In the genomic region with DNA sequence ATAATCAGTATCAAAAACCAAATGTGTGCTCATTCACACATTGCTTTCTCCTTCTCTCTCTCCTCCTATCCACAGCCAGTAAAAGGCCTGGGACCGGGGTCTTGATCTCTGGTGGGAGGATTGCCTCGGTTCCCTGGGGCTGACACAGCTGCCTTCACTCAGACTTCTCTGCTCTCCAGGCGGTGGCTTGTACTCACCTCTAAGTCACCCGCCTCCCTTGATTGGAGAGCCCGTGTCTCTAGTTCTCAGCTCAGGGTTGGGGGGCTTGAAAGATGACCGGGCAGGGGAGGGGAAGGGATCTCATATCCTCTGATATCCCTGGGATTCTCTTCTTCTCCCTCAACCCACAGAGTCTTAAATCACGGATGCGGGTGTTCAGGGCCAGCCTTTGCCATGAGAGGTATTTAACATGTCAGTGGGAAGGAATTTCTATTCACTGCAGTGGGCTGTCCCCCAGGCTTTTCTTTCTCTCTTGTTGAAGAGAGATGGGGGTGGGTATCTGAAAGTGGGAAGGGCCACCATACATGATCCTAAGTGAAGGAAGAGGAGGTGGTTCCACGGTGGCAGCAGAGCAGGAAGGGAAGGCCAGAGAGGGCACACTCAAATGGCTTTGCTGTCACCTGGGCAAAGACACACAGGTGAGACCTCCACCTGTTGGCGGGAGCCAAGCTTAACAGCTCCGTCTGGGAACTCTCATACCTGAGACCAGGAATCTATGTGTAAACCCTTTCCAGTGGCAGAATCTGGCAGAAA, we compare ENCODE assay signal across 14 cellular contexts. TPM values are rescaled to one million over a fixed set of nuclear protein-coding genes. Genes with fewer than 3 reads are reported as not detected.
DNase-seq lines count a peak whose midpoint lies in the region; ATAC-seq and TF ChIP-seq lines count a peak whose summit lies in the region.
"Had no signal": no experiment of that assay in that cellular context is flagged by ENCODE, and none has a peak within 500 bp of the region (broad histone marks: within the 10 kb centered on the region; RNA-seq: fewer than 3 reads in every experiment).

No MANE protein-coding gene starts in this region.

- peaks cover 5% of the 10 kb centered on the region for H3K79me2 ChIP-seq in OCI-LY1 (ENCODE audit: insufficient read depth, low read length)

- no peaks in the 10 kb centered on the region for H4K20me1 ChIP-seq in OCI-LY1 (ENCODE audit: insufficient read depth, low read length)

- peaks cover 49% of the 10 kb centered on the region for H3F3A ChIP-seq in OCI-LY1 (ENCODE audit: insufficient read depth, low read length)

- H3K4me3 Mint-ChIP-seq in activated T-cell treated with anti-CD3 and anti-CD28 coated beads, Interleukin-2, amount 50 U/mL, for 4 hours = no peak overlapping the region
- peak overlapping the region; percentile 53 for H3K4me3 Mint-ChIP-seq in central memory CD8-positive, alpha-beta T cell

- peaks cover 58% of the 10 kb centered on the region for H3K36me3 ChIP-seq in OCI-LY1 (ENCODE audit: insufficient read depth, low read length)
- H3K36me3 ChIP-seq in spleen = peaks cover 0 to 46% (median 21%) of the 10 kb centered on the region in 6 donors
- H3K36me3 ChIP-seq: breast epithelium, uterus had no signal

- peak; percentile 42 for DNase-seq in activated T-cell treated with anti-CD3 and anti-CD28 coated beads, Interleukin-2, amount 50 U/mL, for 1 hour
- DNase-seq in activated T-cell treated with anti-CD3 and anti-CD28 coated beads, Interleukin-2, amount 50 U/mL, for 4 hours = no peak
- DNase-seq in central memory CD8-positive, alpha-beta T cell (ENCODE audit: low spot score in 2 of 2) = no peak
- no peak for DNase-seq in spleen
- no peak for DNase-seq in activated CD8-positive, alpha-beta memory T cell treated with anti-CD3 and anti-CD28 coated beads, Interleukin-2, amount 50 U/mL, for 4 hours
- no peak for DNase-seq in hepatic stellate cell (ENCODE audit: low spot score)
- DNase-seq in NOMO-1 (lab: John Stamatoyannopoulos, UW; ENCODE audit: unreplicated experiment in 2 of 2) = no peak
- DNase-seq: islet precursor cell, NCI-H1417 treated with DMSO at 0.1 percent for 48 hours, uterus had no signal

- no peak for ATAC-seq in activated T-cell treated with anti-CD3 and anti-CD28 coated beads, Interleukin-2, amount 50 U/mL, for 4 hours
- ATAC-seq in central memory CD8-positive, alpha-beta T cell (replicated peaks; ENCODE audit: extremely low read depth, poor library complexity, severe bottlenecking) = no peak

- H3K9me3 Mint-ChIP-seq in activated T-cell treated with anti-CD3 and anti-CD28 coated beads, Interleukin-2, amount 50 U/mL, for 4 hours = peaks cover 3% of the 10 kb centered on the region
- no peaks in the 10 kb centered on the region for H3K9me3 Mint-ChIP-seq in central memory CD8-positive, alpha-beta T cell

- peak overlapping the region; percentile 7; the same call in 1 of the 2 replicates for H3K4me2 ChIP-seq in OCI-LY1 (ENCODE audit: low read length)
- H3K4me2 ChIP-seq: KMS-11 had no signal

- H3K36me3 Mint-ChIP-seq in activated T-cell treated with anti-CD3 and anti-CD28 coated beads, Interleukin-2, amount 50 U/mL, for 4 hours (ENCODE audit: insufficient read depth) = peaks cover 52% of the 10 kb centered on the region
- H3K36me3 Mint-ChIP-seq in central memory CD8-positive, alpha-beta T cell (ENCODE audit: insufficient read depth) = peaks cover 73% of the 10 kb centered on the region

- TF ChIP-seq CTCF in OCI-LY1 (IDR thresholded peaks at IDR 0.05; ENCODE audit: low read length) = 0 out of 2 replicates have a peak, but pooled peaks have one; percentile 23
- TF ChIP-seq CTCF in spleen (IDR thresholded peaks at IDR 0.05 in 8 of 11, conservative IDR thresholded peaks at IDR 0.05 in 3 of 11) = no peak

- no peak overlapping the region; the same call in 1 of the 2 replicates for H3K9ac ChIP-seq in OCI-LY1 (ENCODE audit: low read length)
- H3K9ac ChIP-seq: KMS-11 had no signal

- no peaks in the 10 kb centered on the region for H3K27me3 ChIP-seq in OCI-LY1 (ENCODE audit: insufficient read depth, low read length)
- H3K27me3 ChIP-seq in spleen (replicated peaks in 1 of 7) = no peaks in the 10 kb centered on the region
- H3K27me3 ChIP-seq: breast epithelium, uterus had no signal

- no peaks in the 10 kb centered on the region for H3K9me3 ChIP-seq in OCI-LY1 (ENCODE audit: low read length)
- no peaks in the 10 kb centered on the region for H3K9me3 ChIP-seq in spleen
- H3K9me3 ChIP-seq: breast epithelium, uterus had no signal

- 75 to 83% (median 79%) methylated on average over 11 of the region's 11 CpGs for WGBS in spleen, 5 donors

- H3K27ac ChIP-seq in OCI-LY1 (ENCODE audit: low read depth, low read length, poor library complexity, severe bottlenecking) (peak overlapping the region; percentile 88), spleen (peak overlapping the region in 5 of 8 donors; percentile 29 to 69 (median 59))
- H3K27ac ChIP-seq: breast epithelium, KMS-11, uterus had no signal

- intact Hi-C loops in spleen (cut with DNase I; ENCODE audit: low total_unique reads) = no loop called here

- no peak for TF ChIP-seq POLR2A in spleen (IDR thresholded peaks at IDR 0.05)

- peak overlapping the region; percentile 98 for H3K27ac Mint-ChIP-seq in central memory CD8-positive, alpha-beta T cell (ENCODE audit: low read depth)

- H3K4me3 ChIP-seq in OCI-LY1 (ENCODE audit: low read depth, low read length, poor library complexity, severe bottlenecking) = no peak overlapping the region
- no peak overlapping the region for H3K4me3 ChIP-seq in spleen
- H3K4me3 ChIP-seq: breast epithelium, uterus had no signal

- no peaks in the 10 kb centered on the region for H3K27me3 Mint-ChIP-seq in activated T-cell treated with anti-CD3 and anti-CD28 coated beads, Interleukin-2, amount 50 U/mL, for 4 hours (ENCODE audit: low read depth)
- no peaks in the 10 kb centered on the region for H3K27me3 Mint-ChIP-seq in central memory CD8-positive, alpha-beta T cell

- H3K4me1 Mint-ChIP-seq in activated T-cell treated with anti-CD3 and anti-CD28 coated beads, Interleukin-2, amount 50 U/mL, for 4 hours (ENCODE audit: low read depth) = peaks cover 87% of the 10 kb centered on the region
- peaks cover 87% of the 10 kb centered on the region for H3K4me1 Mint-ChIP-seq in central memory CD8-positive, alpha-beta T cell

- no peaks in the 10 kb centered on the region for H3K9me2 ChIP-seq in OCI-LY1 (ENCODE audit: low read depth, low read length)

- H3K4me1 ChIP-seq in OCI-LY1 (ENCODE audit: insufficient read depth, low read length, severe bottlenecking) (peaks cover 94% of the 10 kb centered on the region), spleen (peaks cover 25 to 83% (median 67%) of the 10 kb centered on the region in 6 donors)
- H3K4me1 ChIP-seq: breast epithelium, uterus had no signal

- no peak overlapping the region for H2AFZ ChIP-seq in OCI-LY1 (ENCODE audit: low read length)

RNA-seq across cellular contexts. Expression of gene RHOH, which starts 49.1 kb away (rescaled TPM):
- total RNA-seq in activated T-cell treated with anti-CD3 and anti-CD28 coated beads, Interleukin-2, amount 50 U/mL, for 4 hours = 100 to 1,000 TPM; 164 to 204 (median 170) TPM
- total RNA-seq in spleen = 100 to 1,000 TPM in 1 of 7 donors, 10 to 100 TPM in 6; 51.4 to 100 (median 72.0) TPM
- polyA plus RNA-seq in spleen = 100 to 1,000 TPM in 1 of 3 donors, 10 to 100 TPM in 2; 70.3 to 112 (median 76.6) TPM
- total RNA-seq: Daoy had no signal
